8 cellular contexts compared by ENCODE assay signal in the genomic region with DNA sequence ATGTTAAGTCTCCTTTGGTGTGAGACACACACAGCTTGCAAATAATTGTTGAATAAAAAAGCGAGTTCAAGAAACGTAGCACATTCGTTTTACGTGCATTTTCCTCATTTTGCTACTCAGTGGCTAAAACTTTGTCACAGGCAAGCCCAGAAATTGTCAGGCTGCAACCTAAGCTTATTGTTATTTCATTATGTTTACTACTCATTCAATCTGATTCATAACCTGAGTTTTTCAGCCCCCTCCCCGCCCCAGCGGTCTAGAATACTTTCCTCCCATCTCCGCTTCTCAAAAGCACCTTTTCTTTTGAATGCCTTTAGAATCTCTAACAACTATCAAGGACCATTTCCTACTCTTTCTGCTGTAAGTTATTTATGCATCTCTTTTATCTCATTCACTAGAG. TPM values are rescaled to one million over a fixed set of nuclear protein-coding genes. Genes with fewer than 3 reads are reported as not detected.
A peak's percentile ranks its signal among the peaks of the same experiment; 100 is the strongest.
DNase-seq lines count a peak whose midpoint lies in the region; ATAC-seq, FAIRE-seq and TF ChIP-seq lines count a peak whose summit lies in the region.

No MANE protein-coding gene starts in this region.

- H3K4me1 ChIP-seq in heart left ventricle (peaks cover 5 to 53% (median 34%) of the 10 kb centered on the region in 12 donors), GM12878 (ENCODE audit: control insufficient read depth, insufficient read depth, low read length) (peaks cover 10% of the 10 kb centered on the region; the same call in 1 of the 2 replicates), upper lobe of right lung (peaks cover 25% of the 10 kb centered on the region)

- intact Hi-C loops in heart left ventricle (cut with DNase I) (loop anchor here in 2 of 10 donors (5.0 kb wide), 2 partner anchors 57 to 62 kb away; a partner anchor contains a TSS), Right ventricle myocardium inferior (cut with DNase I) (loop anchor here (5.0 kb wide), 1 partner anchor 62 kb away; a partner anchor contains a TSS), GM12878 (cut with micrococcal nuclease; ENCODE audit: unreplicated experiment) (loop anchor here (5.0 kb wide), 1 partner anchor 647 kb away; a partner anchor contains a TSS), upper lobe of right lung (cut with DNase I) (no loop called here)

- ATAC-seq in heart left ventricle = no peak
- ATAC-seq in Right ventricle myocardium inferior = no peak
- no peak for ATAC-seq in GM12878
- ATAC-seq in memory B cell (ENCODE audit: low read depth) = no peak
- no peak for ATAC-seq in upper lobe of right lung
- no peak for ATAC-seq in HG03025 (IDR thresholded peaks at IDR 0.05; ENCODE audit: low FRiP score, unreplicated experiment)
- no peak for ATAC-seq in HG02610 (IDR thresholded peaks at IDR 0.05; ENCODE audit: unreplicated experiment)

- H3K36me3 Mint-ChIP-seq in memory B cell = peaks cover 4% of the 10 kb centered on the region

- TF ChIP-seq CTCF in heart left ventricle (IDR thresholded peaks at IDR 0.05) = no peak
- no peak for TF ChIP-seq CTCF in GM12878 (IDR thresholded peaks at IDR 0.05 in 2 of 3, conservative IDR thresholded peaks at IDR 0.05 in 1 of 3; ENCODE audit: control insufficient read depth in 2 of 3, extremely low read depth in 1 of 3, insufficient read depth in 1 of 3, low read depth in 3 of 3, low read length in 3 of 3)
- no peak for TF ChIP-seq CTCF in upper lobe of right lung (IDR thresholded peaks at IDR 0.05)

- CTCF ChIA-PET in GM12878 (lab: Yijun Ruan, JAX) = interaction anchor here (0.8 to 1.3 kb wide), 3 partner anchors 9 to 60 kb away, joined by 3 to 6 read pairs (median 4); a partner anchor contains a TSS

- no peaks in the 10 kb centered on the region for H3K9me3 ChIP-seq in heart left ventricle
- H3K9me3 ChIP-seq in GM12878 (replicated peaks; ENCODE audit: control insufficient read depth, insufficient read depth, low read length) = peaks cover 6% of the 10 kb centered on the region
- H3K9me3 ChIP-seq in upper lobe of right lung = no peaks in the 10 kb centered on the region

- TF ChIP-seq EP300 in GM12878 (IDR thresholded peaks at IDR 0.05; ENCODE audit: borderline replicate concordance in 1 of 2, control insufficient read depth in 1 of 2, low read depth in 2 of 2, low read length in 2 of 2) = no peak

- H3K4me3 Mint-ChIP-seq in memory B cell = peak overlapping the region; percentile 93

- peaks cover 30% of the 10 kb centered on the region for H3K4me1 Mint-ChIP-seq in memory B cell

- H3K27ac ChIP-seq in heart left ventricle = peak overlapping the region in 7 of 12 donors; percentile 88 to 98 (median 93)
- peak overlapping the region; percentile 79 for H3K27ac ChIP-seq in GM12878 (ENCODE audit: control insufficient read depth, insufficient read depth)
- H3K27ac ChIP-seq in upper lobe of right lung = peak overlapping the region; percentile 90

- SMC1A ChIA-PET in GM12878 (lab: Charles Lee; ENCODE audit: uncharacterized antibody, unreplicated experiment) = interaction anchor here (0.9 kb wide), 1 partner anchor 9 kb away, joined by 3 read pairs; no protein-coding TSS in a partner anchor

- H3K27me3 ChIP-seq in heart left ventricle (no peaks in the 10 kb centered on the region), GM12878 (replicated peaks in 1 of 2; ENCODE audit: control insufficient read depth in 2 of 2, insufficient read depth in 2 of 2, low read length in 1 of 2) (no peaks in the 10 kb centered on the region), upper lobe of right lung (no peaks in the 10 kb centered on the region)

- RAD21 ChIA-PET in GM12878 (lab: Charles Lee; ENCODE audit: unreplicated experiment) = interaction anchor here (1.2 kb wide), 1 partner anchor 60 kb away, joined by 3 read pairs; a partner anchor contains a TSS

- peak overlapping the region; percentile 98 for H3K4me2 ChIP-seq in GM12878 (ENCODE audit: control insufficient read depth, insufficient read depth)

- peak overlapping the region; percentile 95 for H3K27ac Mint-ChIP-seq in memory B cell

- POLR2A ChIA-PET in GM12878 (lab: Charles Lee) = no interaction called here

- H3K36me3 ChIP-seq in heart left ventricle (no peaks in the 10 kb centered on the region), GM12878 (ENCODE audit: control insufficient read depth in 2 of 2, insufficient read depth in 2 of 2, low read length in 1 of 2) (no peaks in the 10 kb centered on the region; a peak in 1 of 4 replicates), upper lobe of right lung (no peaks in the 10 kb centered on the region)

- H3K79me2 ChIP-seq in GM12878 (ENCODE audit: control insufficient read depth, insufficient read depth, low read length) = peaks cover 61% of the 10 kb centered on the region

- H3K4me3 ChIP-seq in heart left ventricle (peak overlapping the region; percentile 63 to 98 (median 90)), GM12878 (peak overlapping the region; percentile 100), upper lobe of right lung (peak overlapping the region; percentile 79)

- TF ChIP-seq RAD21 in GM12878 (IDR thresholded peaks at IDR 0.05; ENCODE audit: insufficient read depth, low read depth, low read length) = no peak

- FAIRE-seq in GM12878 (lab: Jason Lieb, UNC) (no peak), H54 (lab: Jason Lieb, UNC) (no peak)

- TF ChIP-seq POLR2A in heart left ventricle (IDR thresholded peaks at IDR 0.05) (no peak), GM12878 (IDR thresholded peaks at IDR 0.05; ENCODE audit: low read depth, low read length) (no peak), H54 (IDR thresholded peaks at IDR 0.05; ENCODE audit: low read depth, low read length) (no peak)

- peak overlapping the region; percentile 92 for H3K9ac ChIP-seq in GM12878 (ENCODE audit: control insufficient read depth, insufficient read depth, low read length)

- no peaks in the 10 kb centered on the region for H3K27me3 Mint-ChIP-seq in memory B cell

- in situ Hi-C loops in GM12878 (cut with MboI) = no loop called here

- WGBS in heart left ventricle, 4 donors = 39 to 51% (median 48%) methylated on average over 7 of the region's 7 CpGs
- 53% methylated on average over 7 of the region's 7 CpGs for WGBS in GM12878 (ENCODE audit: insufficient coverage, insufficient replicate concordance, low lambda C conversion rate, missing lambda C conversion rate)

- no peaks in the 10 kb centered on the region for H3K9me3 Mint-ChIP-seq in memory B cell

- BruUV-seq in GM12878 (replicated peaks; lab: Mats Ljungman, UMichigan) = TSS peak; percentile 56

- DNase-seq in heart left ventricle (no peak), Right ventricle myocardium inferior (ENCODE audit: missing footprints) (no peak), GM12878 (ENCODE audit: low read depth, low spot score) (no peak), memory B cell (ENCODE audit: low spot score in 2 of 2) (no peak), upper lobe of right lung (no peak), H54 (ENCODE audit: insufficient read length, low spot score) (no peak)

- H2AFZ ChIP-seq in GM12878 (ENCODE audit: control insufficient read depth, low read depth, low read length) = no peak overlapping the region

- no peaks in the 10 kb centered on the region for H4K20me1 ChIP-seq in GM12878 (ENCODE audit: control insufficient read depth, insufficient read depth)

TF ChIP-seq in GM12878, 131 proteins besides CTCF, POLR2A, EP300 and RAD21 (continues in another document):
- TF ChIP-seq, protein P1, sequence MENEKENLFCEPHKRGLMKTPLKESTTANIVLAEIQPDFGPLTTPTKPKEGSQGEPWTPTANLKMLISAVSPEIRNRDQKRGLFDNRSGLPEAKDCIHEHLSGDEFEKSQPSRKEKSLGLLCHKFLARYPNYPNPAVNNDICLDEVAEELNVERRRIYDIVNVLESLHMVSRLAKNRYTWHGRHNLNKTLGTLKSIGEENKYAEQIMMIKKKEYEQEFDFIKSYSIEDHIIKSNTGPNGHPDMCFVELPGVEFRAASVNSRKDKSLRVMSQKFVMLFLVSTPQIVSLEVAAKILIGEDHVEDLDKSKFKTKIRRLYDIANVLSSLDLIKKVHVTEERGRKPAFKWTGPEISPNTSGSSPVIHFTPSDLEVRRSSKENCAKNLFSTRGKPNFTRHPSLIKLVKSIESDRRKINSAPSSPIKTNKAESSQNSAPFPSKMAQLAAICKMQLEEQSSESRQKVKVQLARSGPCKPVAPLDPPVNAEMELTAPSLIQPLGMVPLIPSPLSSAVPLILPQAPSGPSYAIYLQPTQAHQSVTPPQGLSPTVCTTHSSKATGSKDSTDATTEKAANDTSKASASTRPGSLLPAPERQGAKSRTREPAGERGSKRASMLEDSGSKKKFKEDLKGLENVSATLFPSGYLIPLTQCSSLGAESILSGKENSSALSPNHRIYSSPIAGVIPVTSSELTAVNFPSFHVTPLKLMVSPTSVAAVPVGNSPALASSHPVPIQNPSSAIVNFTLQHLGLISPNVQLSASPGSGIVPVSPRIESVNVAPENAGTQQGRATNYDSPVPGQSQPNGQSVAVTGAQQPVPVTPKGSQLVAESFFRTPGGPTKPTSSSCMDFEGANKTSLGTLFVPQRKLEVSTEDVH (IDR thresholded peaks at IDR 0.05; ENCODE audit: low read depth, partially characterized antibody) = no peak

RNA-seq across cellular contexts. Expression of a gene that starts 1.1 kb away (rescaled TPM):
- total RNA-seq in heart left ventricle (10 to 100 TPM in 6 of 9 donors, 1 to 10 TPM in 3; 7.9 to 14.1 (median 11.0) TPM), Right ventricle myocardium inferior (14.3 TPM), GM12878 (2014; rRNA removed) (19.9 and 27.6 TPM in 2 replicates), GM12878 (2014; rRNA removed; fragmentation: Illumina TruSeq; extraction: Trizol) (48.9 and 49.5 TPM in 2 replicates), GM12878 (2021) (20.8 and 23.7 TPM in 2 replicates), upper lobe of right lung (21.2 TPM)
- polyA plus RNA-seq in heart left ventricle (10 to 100 TPM; 11.0 to 17.4 TPM), GM12878 (2011; rRNA removed) (47.1 and 68.8 TPM in 2 replicates), GM12878 (2014; fragmentation: Illumina TruSeq; extraction: Trizol) (40.0 and 52.8 TPM in 2 replicates), GM12878 (2014; fragmentation: Nextera tagmentation; extraction: Ambion mirVana) (10 to 100 TPM; 31.0 to 39.7 TPM), GM12878 (2014; rRNA removed) (18.6 and 21.3 TPM in 2 replicates), GM12878 (2016; fragmentation: Nextera tagmentation; extraction: Ambion mirVana) (10 to 100 TPM; 31.3 to 35.3 TPM)
- total RNA-seq in GM12878 (2013; cell fraction: nucleolus; rRNA removed) = 91.6 and 101 TPM in 2 replicates
- 16.0 TPM for polyA plus RNA-seq in GM12878 (2011; ENCODE audit: low read depth)
- polyA plus RNA-seq in GM12878 (2011; cell fraction: cytosol; rRNA removed) = 13.2 and 14.5 TPM in 2 replicates
- polyA plus RNA-seq in GM12878 (2011; cell fraction: nucleus; rRNA removed) = 27.8 and 36.4 TPM in 2 replicates
- polyA plus RNA-seq in GM12878 (2012) = 22.2 and 26.2 TPM in 2 replicates
- 14.1 and 15.7 TPM in 2 replicates for polyA minus RNA-seq in GM12878 (2011; rRNA and poly(A)+ RNA removed)
- 5.5 and 11.7 TPM in 2 replicates for polyA minus RNA-seq in GM12878 (2011; cell fraction: cytosol; rRNA and poly(A)+ RNA removed)
- polyA minus RNA-seq in GM12878 (2011; cell fraction: nucleus; rRNA and poly(A)+ RNA removed) = 19.2 and 37.0 TPM in 2 replicates
